9 cellular contexts compared by ENCODE assay signal in genomic region chr18:48929951-48930713, GRCh38. TPM values are rescaled to one million over a fixed set of nuclear protein-coding genes. Genes with fewer than 3 reads are reported as not detected.
DNase-seq lines count a peak whose midpoint lies in the region; ATAC-seq, FAIRE-seq and TF ChIP-seq lines count a peak whose summit lies in the region.
"Had no signal": no experiment of that assay in that cellular context is flagged by ENCODE, and none has a peak within 500 bp of the region (broad histone marks: within the 10 kb centered on the region; RNA-seq: fewer than 3 reads in every experiment).

No MANE protein-coding gene starts in this region.

- H3K36me3 ChIP-seq in DND-41 (ENCODE audit: insufficient read depth, low read length), result no peaks in the 10 kb centered on the region
- no peaks in the 10 kb centered on the region for H3K36me3 ChIP-seq in psoas muscle (ENCODE audit: insufficient read depth in 1 of 2, low read depth in 1 of 2)

- no peaks in the 10 kb centered on the region for H3K9me3 ChIP-seq in DND-41 (ENCODE audit: insufficient read depth, low read length, severe bottlenecking)
- H3K9me3 ChIP-seq in psoas muscle, result no peaks in the 10 kb centered on the region

- 63 to 68% (median 64%) methylated on average over 20 of the region's 20 CpGs for WGBS in psoas muscle, 3 donors

- intact Hi-C loops in psoas muscle (cut with DNase I), result loop anchor here in 1 of 2 donors (5.0 kb wide), 1 partner anchor 103 kb away; no protein-coding TSS in a partner anchor

- H3K79me2 ChIP-seq in DND-41 (ENCODE audit: insufficient read depth, low read length), result peaks cover 57% of the 10 kb centered on the region

- H3K27ac ChIP-seq in DND-41 (ENCODE audit: low read length) (peak overlapping the region; percentile 76; the same call in 1 of the 2 replicates), psoas muscle (peak overlapping the region; percentile 27)
- H3K27ac ChIP-seq: parathyroid adenoma had no signal

- no peak overlapping the region for H2AFZ ChIP-seq in DND-41 (ENCODE audit: low read depth, low read length)
- H2AFZ ChIP-seq: parathyroid adenoma had no signal

- no peak for DNase-seq in DND-41
- DNase-seq in SK-MEL-5 (ENCODE audit: low read depth, low spot score), result peak; percentile 62
- DNase-seq in fibroblast of pulmonary artery (ENCODE audit: low read depth), result peak; percentile 77
- no peak for DNase-seq in psoas muscle
- DNase-seq in NCI-H1436 treated with DMSO at 0.1 percent for 48 hours (lab: John Stamatoyannopoulos, UW), result no peak
- DNase-seq in D721Med (ENCODE audit: insufficient read length, low spot score), result no peak
- DNase-seq in COR-L47 (lab: John Stamatoyannopoulos, UW), result no peak

- H4K20me1 ChIP-seq in DND-41 (ENCODE audit: insufficient read depth, low read length), result 0 out of 2 replicates have a peak, but pooled peaks cover 8% of the 10 kb centered on the region

- in situ Hi-C loops in SK-MEL-5 (cut with HindIII; ENCODE audit: low pct_unique_long_range_greater_than_20kb, low sequenced_read_pairs), result no loop called here

- H3K27me3 ChIP-seq in DND-41 (ENCODE audit: insufficient read depth, low read length, poor library complexity) (no peaks in the 10 kb centered on the region), psoas muscle (ENCODE audit: insufficient read depth in 3 of 3, low read length in 2 of 3) (no peaks in the 10 kb centered on the region)

- FAIRE-seq in D721Med (lab: Jason Lieb, UNC), result no peak

- H3K4me3 ChIP-seq in DND-41 (ENCODE audit: low read depth in 1 of 2, low read length in 2 of 2) (no peak overlapping the region), fibroblast of pulmonary artery (replicated peaks; ENCODE audit: low read depth, low read length) (peak overlapping the region; percentile 22), psoas muscle (no peak overlapping the region)

- ATAC-seq in DND-41 (ENCODE audit: insufficient read depth, low read depth) (no peak), psoas muscle (no peak), HG03025 (IDR thresholded peaks at IDR 0.05; ENCODE audit: low FRiP score, unreplicated experiment) (no peak)

- H3K4me2 ChIP-seq in DND-41 (ENCODE audit: insufficient read depth, low read length), result 0 out of 2 replicates have a peak overlapping the region, but pooled peaks have one; percentile 8

- TF ChIP-seq CTCF in DND-41 (IDR thresholded peaks at IDR 0.05; ENCODE audit: borderline replicate concordance, extremely low read depth, low read length, poor library complexity, severe bottlenecking) (no peak), fibroblast of pulmonary artery (IDR thresholded peaks at IDR 0.05; ENCODE audit: low read length, missing control alignments) (no peak), psoas muscle (IDR thresholded peaks at IDR 0.05) (no peak), D721Med (IDR thresholded peaks at IDR 0.05; ENCODE audit: insufficient read depth, missing control alignments) (no peak)

- H3K9ac ChIP-seq in DND-41 (ENCODE audit: low read depth, low read length), result no peak overlapping the region
- H3K9ac ChIP-seq: parathyroid adenoma had no signal

- H3K4me1 ChIP-seq in DND-41 (ENCODE audit: insufficient read depth, low read length) (peaks cover 67% of the 10 kb centered on the region), psoas muscle (peaks cover 87% of the 10 kb centered on the region)

RNA-seq across cellular contexts. Expression of gene SMAD7, which starts 20.6 kb away (rescaled TPM):
- 3.8 and 6.0 TPM in 2 replicates for total RNA-seq in SK-MEL-5 (2014; rRNA removed; shearing (Covaris generic))
- polyA plus RNA-seq in SK-MEL-5 (2015; cell fraction: cytosol; rRNA removed), result 6.6 and 6.9 TPM in 2 replicates
- polyA plus RNA-seq in SK-MEL-5 (2015; cell fraction: nucleus; rRNA removed), result 3.7 and 10.6 TPM in 2 replicates
- total RNA-seq in psoas muscle, result 10 to 100 TPM in 2 of 4 donors, 1 to 10 TPM in 2; 8.4 to 14.7 (median 10.4) TPM
- polyA plus RNA-seq in psoas muscle, result 1 to 10 TPM; 5.4 to 6.1 (median 5.8) TPM

Comparison
In these comparisons a context has a peak if more than half of its experiments do, and no peak if none do; other contexts are left out.
1. DNase-seq: peak in SK-MEL-5 (single experiment) and fibroblast of pulmonary artery (single experiment); none in DND-41 (single experiment), psoas muscle (0 of 2), NCI-H1436 treated with DMSO at 0.1 percent for 48 hours (single experiment), D721Med (single experiment) and COR-L47 (single experiment).